In the genomic region with DNA sequence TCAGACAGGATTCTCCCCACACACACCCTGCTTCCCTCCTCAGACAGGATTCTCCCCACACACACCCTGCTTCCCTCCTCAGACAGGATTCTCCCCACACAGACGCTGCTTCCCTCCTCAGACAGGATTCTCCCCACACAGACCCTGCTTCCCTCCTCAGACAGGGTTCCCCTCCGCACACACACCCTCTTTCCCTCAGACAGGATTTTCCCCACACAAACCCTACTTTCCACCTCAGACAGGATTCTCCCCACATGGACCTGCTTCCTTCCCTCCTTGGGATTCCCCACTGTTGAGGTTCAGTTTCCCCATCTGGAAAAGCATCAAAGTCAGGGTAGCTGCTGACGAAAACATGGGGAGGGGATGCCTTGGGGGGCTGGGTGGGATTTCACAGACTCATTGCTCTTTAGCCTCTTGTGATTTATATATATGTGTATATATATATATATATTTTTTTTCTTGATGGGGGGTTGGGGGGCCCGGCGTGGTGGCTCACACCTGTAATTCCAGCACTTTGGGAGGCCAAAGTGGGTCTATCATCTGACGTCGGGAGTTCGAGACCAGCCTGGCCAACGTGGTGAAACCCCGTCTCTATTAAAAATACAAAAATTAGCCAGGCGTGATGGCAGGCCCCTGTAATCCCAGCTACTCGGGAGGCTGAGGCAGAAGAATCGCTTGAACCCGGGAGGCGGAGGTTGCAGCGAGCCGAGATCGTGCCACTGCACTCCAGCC, we compare ENCODE assay signal across 8 cellular contexts. TPM values are rescaled to one million over a fixed set of nuclear protein-coding genes. Genes with fewer than 3 reads are reported as not detected.
A peak's percentile ranks its signal among the peaks of the same experiment; 100 is the strongest.
DNase-seq lines count a peak whose midpoint lies in the region; ATAC-seq and TF ChIP-seq lines count a peak whose summit lies in the region.
"Not testable (repeated sequence)": the region's sequence is repeated elsewhere in the genome, so short reads cannot be mapped to it uniquely, and the experiment has no call there.

No MANE protein-coding gene starts in this region.

- not testable (repeated sequence) for H3K9me3 Mint-ChIP-seq in CD4-positive, alpha-beta memory T cell; activated CD4-positive, alpha-beta T cell treated with anti-CD3 and anti-CD28 coated beads, Interleukin-2, amount 10 ng/mL, durations not matched to agents 7 days and 5 days; brain
- H3K9me3 Mint-ChIP-seq in naive thymus-derived CD4-positive, alpha-beta T cell, result peaks cover 0 to 16% (median 0%) of the 10 kb centered on the region in 11 donors

- H2AFZ ChIP-seq in Loucy (ENCODE audit: low read length), result not testable (repeated sequence)

- H3K79me2 ChIP-seq in Loucy (ENCODE audit: insufficient read depth, low read length), result peaks cover 33% of the 10 kb centered on the region

- peak overlapping the region; percentile 71 for H3K4me2 ChIP-seq in Loucy (ENCODE audit: low read depth, low read length, poor library complexity, severe bottlenecking)

- not testable (repeated sequence) for H3K27ac ChIP-seq in CD4-positive, alpha-beta memory T cell (ENCODE audit: low read depth, low read length); naive thymus-derived CD4-positive, alpha-beta T cell (ENCODE audit: low read depth, low read length)
- H3K27ac ChIP-seq in cardiac muscle cell (peak overlapping the region; percentile 90), gastrocnemius medialis (peak overlapping the region; percentile 92 to 97 (median 96)), upper lobe of right lung (peak overlapping the region; percentile 97)

- TF ChIP-seq CTCF in Loucy (conservative IDR thresholded peaks at IDR 0.05; ENCODE audit: low read length); brain (conservative IDR thresholded peaks at IDR 0.05); cardiac muscle cell (IDR thresholded peaks at IDR 0.05; ENCODE audit: low read depth, low read length); gastrocnemius medialis (IDR thresholded peaks at IDR 0.05 in 4 of 5, conservative IDR thresholded peaks at IDR 0.05 in 1 of 5); upper lobe of right lung (IDR thresholded peaks at IDR 0.05): not testable (repeated sequence)

- TF ChIP-seq POLR2A in gastrocnemius medialis (IDR thresholded peaks at IDR 0.05), result not testable (repeated sequence)

- H3K9me3 ChIP-seq in CD4-positive, alpha-beta memory T cell (ENCODE audit: control insufficient read depth in 1 of 2, low read length in 2 of 2); Loucy (ENCODE audit: insufficient read depth, low read depth, low read length); cardiac muscle cell (ENCODE audit: low read depth); naive thymus-derived CD4-positive, alpha-beta T cell (ENCODE audit: control insufficient read depth in 2 of 3, low read length in 3 of 3); gastrocnemius medialis; upper lobe of right lung: not testable (repeated sequence)

- H3K4me3 ChIP-seq in CD4-positive, alpha-beta memory T cell (ENCODE audit: low read length in 2 of 2); cardiac muscle cell; naive thymus-derived CD4-positive, alpha-beta T cell (ENCODE audit: low read length): not testable (repeated sequence)
- H3K4me3 ChIP-seq in Loucy (ENCODE audit: low read length, poor library complexity, severe bottlenecking) (peak overlapping the region; percentile 96), gastrocnemius medialis (peak overlapping the region; percentile 60 to 91 (median 75)), upper lobe of right lung (peak overlapping the region; percentile 62)

- H3K9ac ChIP-seq in Loucy (ENCODE audit: low read depth, low read length, poor library complexity, severe bottlenecking), result peak overlapping the region; percentile 76

- POLR2A ChIA-PET in CD4-positive, alpha-beta memory T cell (lab: Charles Lee; ENCODE audit: partially characterized antibody), result interaction anchor here (0.7 to 5.6 kb wide), 10 partner anchors 11 to 180 kb away, joined by 3 to 104 read pairs (median 7); partner anchors contain the start of genes CHMP2A, MZF1, UBE2M and ZBTB45
- POLR2A ChIA-PET in activated CD4-positive, alpha-beta T cell treated with anti-CD3 and anti-CD28 coated beads, Interleukin-2, amount 10 ng/mL, durations not matched to agents 7 days and 5 days (lab: Charles Lee), result interaction anchor here (1.4 kb wide), 1 partner anchor 23 kb away, joined by 9 read pairs; the partner anchor contains the start of gene ZBTB45
- POLR2A ChIA-PET in naive thymus-derived CD4-positive, alpha-beta T cell (lab: Charles Lee), result interaction anchor here (1.4 to 4.4 kb wide), 7 partner anchors 12 to 33 kb away, joined by 4 to 85 read pairs (median 9); partner anchors contain the start of genes CHMP2A, MZF1, UBE2M and ZBTB45

- in situ Hi-C loops in gastrocnemius medialis (cut with MboI; ENCODE audit: low sequenced_read_pairs in 4 of 4), result not testable (repeated sequence)

- peaks cover 0 to 10% of the 10 kb centered on the region in 2 donors for H3K27me3 Mint-ChIP-seq in CD4-positive, alpha-beta memory T cell
- H3K27me3 Mint-ChIP-seq in activated CD4-positive, alpha-beta T cell treated with anti-CD3 and anti-CD28 coated beads, Interleukin-2, amount 10 ng/mL, durations not matched to agents 7 days and 5 days, result not testable (repeated sequence)
- H3K27me3 Mint-ChIP-seq in brain, result peaks cover 42% of the 10 kb centered on the region
- H3K27me3 Mint-ChIP-seq in naive thymus-derived CD4-positive, alpha-beta T cell, result peaks cover 0 to 37% (median 0%) of the 10 kb centered on the region in 5 donors

- not testable (repeated sequence) for H3K27me3 ChIP-seq in CD4-positive, alpha-beta memory T cell (ENCODE audit: insufficient read depth, low read length); Loucy (ENCODE audit: insufficient read depth, low read length, poor library complexity, severe bottlenecking); naive thymus-derived CD4-positive, alpha-beta T cell (ENCODE audit: control insufficient read depth in 2 of 2, insufficient read depth in 2 of 2, low read length in 2 of 2); upper lobe of right lung
- H3K27me3 ChIP-seq in cardiac muscle cell (peaks cover 26% of the 10 kb centered on the region), gastrocnemius medialis (peaks cover 0 to 11% (median 10%) of the 10 kb centered on the region in 3 donors)

- H3K4me1 Mint-ChIP-seq in CD4-positive, alpha-beta memory T cell, result peaks cover 24 to 44% (median 29%) of the 10 kb centered on the region in 4 donors
- peaks cover 48% of the 10 kb centered on the region for H3K4me1 Mint-ChIP-seq in activated CD4-positive, alpha-beta T cell treated with anti-CD3 and anti-CD28 coated beads, Interleukin-2, amount 10 ng/mL, durations not matched to agents 7 days and 5 days
- peaks cover 34% of the 10 kb centered on the region for H3K4me1 Mint-ChIP-seq in brain
- peaks cover 31 to 46% (median 38%) of the 10 kb centered on the region in 7 donors for H3K4me1 Mint-ChIP-seq in naive thymus-derived CD4-positive, alpha-beta T cell

- ATAC-seq in naive thymus-derived CD4-positive, alpha-beta T cell; gastrocnemius medialis; upper lobe of right lung: not testable (repeated sequence)

- not testable (repeated sequence) for H3K9me2 ChIP-seq in Loucy (replicated peaks; ENCODE audit: low read depth, low read length)

- DNase-seq in CD4-positive, alpha-beta memory T cell; activated CD4-positive, alpha-beta T cell treated with anti-CD3 and anti-CD28 coated beads, Interleukin-2, amount 10 ng/mL, durations not matched to agents 7 days and 5 days; cardiac muscle cell (ENCODE audit: low read depth in 1 of 2, low spot score in 1 of 2); naive thymus-derived CD4-positive, alpha-beta T cell; gastrocnemius medialis; upper lobe of right lung: not testable (repeated sequence)

- not testable (repeated sequence) for H3F3A ChIP-seq in Loucy (ENCODE audit: low read depth)

- peaks cover 20 to 32% of the 10 kb centered on the region in 2 donors for H3K36me3 Mint-ChIP-seq in CD4-positive, alpha-beta memory T cell
- H3K36me3 Mint-ChIP-seq in activated CD4-positive, alpha-beta T cell treated with anti-CD3 and anti-CD28 coated beads, Interleukin-2, amount 10 ng/mL, durations not matched to agents 7 days and 5 days (ENCODE audit: low read depth), result peaks cover 29% of the 10 kb centered on the region
- H3K36me3 Mint-ChIP-seq in brain, result peaks cover 27% of the 10 kb centered on the region
- H3K36me3 Mint-ChIP-seq in naive thymus-derived CD4-positive, alpha-beta T cell, result peaks cover 0 to 20% (median 15%) of the 10 kb centered on the region in 5 donors

- H4K20me1 ChIP-seq in Loucy (ENCODE audit: insufficient read depth, low read length, poor library complexity, severe bottlenecking), result peaks cover 32% of the 10 kb centered on the region

- H3K4me3 Mint-ChIP-seq in CD4-positive, alpha-beta memory T cell, result peak overlapping the region in 5 of 8 donors; percentile 24 to 59 (median 47)
- peak overlapping the region; percentile 36 for H3K4me3 Mint-ChIP-seq in activated CD4-positive, alpha-beta T cell treated with anti-CD3 and anti-CD28 coated beads, Interleukin-2, amount 10 ng/mL, durations not matched to agents 7 days and 5 days
- H3K4me3 Mint-ChIP-seq in brain, result peak overlapping the region in 4 of 5 experiments; percentile 49 to 90 (median 62)
- peak overlapping the region in 3 of 10 donors; percentile 33 to 61 (median 35) for H3K4me3 Mint-ChIP-seq in naive thymus-derived CD4-positive, alpha-beta T cell

- CTCF ChIA-PET in CD4-positive, alpha-beta memory T cell (lab: Charles Lee; ENCODE audit: partially characterized antibody), result interaction anchor here (1.3 to 1.6 kb wide), 2 partner anchors 23 to 33 kb away, joined by 4 to 13 read pairs; partner anchors contain the start of gene ZBTB45
- CTCF ChIA-PET in activated CD4-positive, alpha-beta T cell treated with anti-CD3 and anti-CD28 coated beads, Interleukin-2, amount 10 ng/mL, durations not matched to agents 7 days and 5 days (lab: Charles Lee), result interaction anchor here (1.0 to 2.1 kb wide), 3 partner anchors 16 to 27 kb away, joined by 3 to 10 read pairs (median 3); partner anchors contain the start of gene ZBTB45
- CTCF ChIA-PET in naive thymus-derived CD4-positive, alpha-beta T cell (lab: Charles Lee), result interaction anchor here (1.1 to 1.6 kb wide), 2 partner anchors 23 to 38 kb away, joined by 5 to 10 read pairs; partner anchors contain the start of gene ZBTB45

- not testable (repeated sequence) for H3K36me3 ChIP-seq in CD4-positive, alpha-beta memory T cell (ENCODE audit: insufficient read depth, low read length); cardiac muscle cell
- peaks cover 18% of the 10 kb centered on the region; the same call in 1 of the 2 replicates for H3K36me3 ChIP-seq in Loucy (ENCODE audit: insufficient read depth, low read length)
- peaks cover 0 to 30% (median 14%) of the 10 kb centered on the region in 3 experiments for H3K36me3 ChIP-seq in naive thymus-derived CD4-positive, alpha-beta T cell (ENCODE audit: control insufficient read depth in 2 of 3, insufficient read depth in 3 of 3, low read length in 3 of 3)
- peaks cover 0 to 18% of the 10 kb centered on the region in 2 donors for H3K36me3 ChIP-seq in gastrocnemius medialis
- H3K36me3 ChIP-seq in upper lobe of right lung, result peaks cover 22% of the 10 kb centered on the region

- H3K4me1 ChIP-seq in CD4-positive, alpha-beta memory T cell (ENCODE audit: insufficient read depth, low read length), result peaks cover 41% of the 10 kb centered on the region
- H3K4me1 ChIP-seq in Loucy (ENCODE audit: insufficient read depth, low read length, poor library complexity, severe bottlenecking), result peaks cover 34% of the 10 kb centered on the region
- peaks cover 14% of the 10 kb centered on the region for H3K4me1 ChIP-seq in cardiac muscle cell (ENCODE audit: low read depth)
- H3K4me1 ChIP-seq in naive thymus-derived CD4-positive, alpha-beta T cell (ENCODE audit: control insufficient read depth in 2 of 2, insufficient read depth in 2 of 2, low read length in 2 of 2), result peaks cover 18 to 21% of the 10 kb centered on the region in 2 donors
- peaks cover 21 to 32% of the 10 kb centered on the region in 2 donors for H3K4me1 ChIP-seq in gastrocnemius medialis
- H3K4me1 ChIP-seq in upper lobe of right lung, result peaks cover 24% of the 10 kb centered on the region

- peak overlapping the region in 5 of 7 donors; percentile 70 to 95 (median 81) for H3K27ac Mint-ChIP-seq in CD4-positive, alpha-beta memory T cell
- H3K27ac Mint-ChIP-seq in activated CD4-positive, alpha-beta T cell treated with anti-CD3 and anti-CD28 coated beads, Interleukin-2, amount 10 ng/mL, durations not matched to agents 7 days and 5 days, result peak overlapping the region; percentile 82
- H3K27ac Mint-ChIP-seq in brain, result peak overlapping the region in 2 of 5 experiments; percentile 67 to 82
- H3K27ac Mint-ChIP-seq in naive thymus-derived CD4-positive, alpha-beta T cell, result peak overlapping the region in 7 of 9 donors; percentile 14 to 62 (median 42)

- intact Hi-C loops in CD4-positive, alpha-beta memory T cell (cut with micrococcal nuclease); naive thymus-derived CD4-positive, alpha-beta T cell (cut with micrococcal nuclease); gastrocnemius medialis (cut with DNase I; ENCODE audit: low total_unique reads); upper lobe of right lung (cut with DNase I): not testable (repeated sequence)

RNA-seq across cellular contexts. Expression of gene TRIM28, which starts 1.1 kb away (rescaled TPM):
- total RNA-seq in CD4-positive, alpha-beta memory T cell, result 100 to 1,000 TPM; 342 to 348 TPM
- polyA plus RNA-seq in CD4-positive, alpha-beta memory T cell, result 10 to 100 TPM; 19.4 to 70.9 TPM
- 100 to 1,000 TPM; 457 to 560 TPM for total RNA-seq in activated CD4-positive, alpha-beta T cell treated with anti-CD3 and anti-CD28 coated beads, Interleukin-2, amount 10 ng/mL, durations not matched to agents 7 days and 5 days
- 698 TPM for polyA plus RNA-seq in brain (ENCODE audit: insufficient read depth, low read depth, low replicate concordance)
- total RNA-seq in cardiac muscle cell, result 563 and 650 TPM in 2 replicates
- polyA plus RNA-seq in cardiac muscle cell, result 303 and 343 TPM in 2 replicates
- 100 to 1,000 TPM; 396 to 564 (median 435) TPM for total RNA-seq in naive thymus-derived CD4-positive, alpha-beta T cell
- polyA plus RNA-seq in naive thymus-derived CD4-positive, alpha-beta T cell, result 10 to 100 TPM; 55.3 to 88.8 TPM
- 100 to 1,000 TPM; 145 to 239 (median 191) TPM for total RNA-seq in gastrocnemius medialis
- 199 TPM for total RNA-seq in upper lobe of right lung

RNA-seq across cellular contexts. Expression of gene CHMP2A, which starts 12.1 kb away (rescaled TPM):
- total RNA-seq in CD4-positive, alpha-beta memory T cell, result 10 to 100 TPM; 81.1 to 88.4 TPM
- polyA plus RNA-seq in CD4-positive, alpha-beta memory T cell, result 100 to 1,000 TPM; 200 to 238 TPM
- 100 to 1,000 TPM; 128 to 137 TPM for total RNA-seq in activated CD4-positive, alpha-beta T cell treated with anti-CD3 and anti-CD28 coated beads, Interleukin-2, amount 10 ng/mL, durations not matched to agents 7 days and 5 days
- 216 TPM for polyA plus RNA-seq in brain (ENCODE audit: insufficient read depth, low read depth, low replicate concordance)
- 223 and 265 TPM in 2 replicates for total RNA-seq in cardiac muscle cell
- polyA plus RNA-seq in cardiac muscle cell, result 247 and 319 TPM in 2 replicates
- total RNA-seq in naive thymus-derived CD4-positive, alpha-beta T cell, result 100 to 1,000 TPM in 1 of 5 experiments, 10 to 100 TPM in 4; 64.3 to 131 (median 71.2) TPM
- 100 to 1,000 TPM; 167 to 193 TPM for polyA plus RNA-seq in naive thymus-derived CD4-positive, alpha-beta T cell
- total RNA-seq in gastrocnemius medialis, result 100 to 1,000 TPM in 2 of 4 donors, 10 to 100 TPM in 2; 82.3 to 165 (median 113) TPM
- 96.5 TPM for total RNA-seq in upper lobe of right lung

RNA-seq across cellular contexts. Expression of gene UBE2M, which starts 15.6 kb away (rescaled TPM):
- total RNA-seq in CD4-positive, alpha-beta memory T cell, result 10 to 100 TPM; 55.1 to 58.3 TPM
- polyA plus RNA-seq in CD4-positive, alpha-beta memory T cell, result 10 to 100 TPM; 12.4 to 23.8 TPM
- total RNA-seq in activated CD4-positive, alpha-beta T cell treated with anti-CD3 and anti-CD28 coated beads, Interleukin-2, amount 10 ng/mL, durations not matched to agents 7 days and 5 days, result 10 to 100 TPM; 82.8 to 96.0 TPM
- polyA plus RNA-seq in brain (ENCODE audit: insufficient read depth, low read depth, low replicate concordance) (192 TPM), cardiac muscle cell (169 and 177 TPM in 2 replicates)
- total RNA-seq in cardiac muscle cell (70.8 and 79.0 TPM in 2 replicates), gastrocnemius medialis (10 to 100 TPM; 23.5 to 74.5 (median 41.6) TPM), upper lobe of right lung (53.8 TPM)
- total RNA-seq in naive thymus-derived CD4-positive, alpha-beta T cell, result 10 to 100 TPM; 37.1 to 92.1 (median 55.8) TPM
- polyA plus RNA-seq in naive thymus-derived CD4-positive, alpha-beta T cell, result 1 to 10 TPM; 7.5 to 7.8 TPM

RNA-seq across cellular contexts. Expression of gene ZBTB45, which starts 23.2 kb away (rescaled TPM):
- 10 to 100 TPM; 19.8 TPM for total RNA-seq in CD4-positive, alpha-beta memory T cell
- polyA plus RNA-seq in CD4-positive, alpha-beta memory T cell, result 1 to 10 TPM; 1.9 to 6.2 TPM
- total RNA-seq in activated CD4-positive, alpha-beta T cell treated with anti-CD3 and anti-CD28 coated beads, Interleukin-2, amount 10 ng/mL, durations not matched to agents 7 days and 5 days, result 10 to 100 TPM; 17.9 to 19.9 TPM
- polyA plus RNA-seq in brain (ENCODE audit: insufficient read depth, low read depth, low replicate concordance) (16.1 TPM), cardiac muscle cell (29.4 and 34.6 TPM in 2 replicates)
- total RNA-seq in cardiac muscle cell (22.8 and 26.3 TPM in 2 replicates), gastrocnemius medialis (10 to 100 TPM in 2 of 4 donors, 1 to 10 TPM in 2; 5.9 to 12.2 (median 9.6) TPM), upper lobe of right lung (14.1 TPM)
- 10 to 100 TPM in 3 of 5 experiments, 1 to 10 TPM in 2; 9.8 to 19.2 (median 17.0) TPM for total RNA-seq in naive thymus-derived CD4-positive, alpha-beta T cell
- polyA plus RNA-seq in naive thymus-derived CD4-positive, alpha-beta T cell, result 1 to 10 TPM; 5.1 to 6.5 TPM

RNA-seq across cellular contexts. Expression of gene MZF1, which starts 30.3 kb away (rescaled TPM):
- total RNA-seq in CD4-positive, alpha-beta memory T cell, result 10 to 100 TPM; 42.7 to 44.4 TPM
- 1 to 10 TPM; 5.2 to 8.9 TPM for polyA plus RNA-seq in CD4-positive, alpha-beta memory T cell
- total RNA-seq in activated CD4-positive, alpha-beta T cell treated with anti-CD3 and anti-CD28 coated beads, Interleukin-2, amount 10 ng/mL, durations not matched to agents 7 days and 5 days, result 10 to 100 TPM; 28.6 to 33.1 TPM
- polyA plus RNA-seq in brain (ENCODE audit: insufficient read depth, low read depth, low replicate concordance), result 14.9 TPM
- 51.1 TPM in 2 replicates for total RNA-seq in cardiac muscle cell
- polyA plus RNA-seq in cardiac muscle cell, result 25.1 and 34.7 TPM in 2 replicates
- 10 to 100 TPM; 35.0 to 51.8 (median 44.9) TPM for total RNA-seq in naive thymus-derived CD4-positive, alpha-beta T cell
- polyA plus RNA-seq in naive thymus-derived CD4-positive, alpha-beta T cell, result 10 to 100 TPM in 1 of 2 donors, 1 to 10 TPM in 1; 9.9 to 18.6 TPM
- total RNA-seq in gastrocnemius medialis, result 10 to 100 TPM in 3 of 4 donors, 1 to 10 TPM in 1; 6.8 to 21.5 (median 15.1) TPM
- 44.3 TPM for total RNA-seq in upper lobe of right lung
